Comparison of ENCODE assay signal across 10 cellular contexts in the genomic region with DNA sequence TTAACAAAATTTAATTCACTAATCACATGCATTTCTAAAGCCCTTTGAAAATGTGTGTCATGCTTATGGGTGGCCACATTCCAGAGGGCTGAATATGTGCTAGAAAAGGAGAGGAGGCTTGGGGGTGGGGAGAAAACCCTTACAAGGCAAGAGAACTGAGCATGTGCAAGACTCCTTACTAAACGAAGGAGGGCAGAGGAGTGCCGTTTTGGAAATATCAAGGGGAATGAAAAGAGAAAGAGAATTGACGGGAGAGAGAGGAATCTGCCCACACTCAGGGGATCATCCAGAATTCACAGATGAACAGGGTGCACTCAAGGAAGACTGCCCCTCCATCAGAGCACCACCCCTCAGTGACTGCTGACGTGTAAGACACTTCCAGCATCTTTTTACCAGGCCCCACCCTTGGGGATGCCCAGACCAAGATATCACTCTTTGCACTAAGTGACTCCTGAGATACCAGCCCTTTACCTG. TPM values are rescaled to one million over a fixed set of nuclear protein-coding genes. Genes with fewer than 3 reads are reported as not detected.
DNase-seq lines count a peak whose midpoint lies in the region; ATAC-seq, FAIRE-seq and TF ChIP-seq lines count a peak whose summit lies in the region.
"Had no signal": no experiment of that assay in that cellular context is flagged by ENCODE, and none has a peak within 500 bp of the region (broad histone marks: within the 10 kb centered on the region; RNA-seq: fewer than 3 reads in every experiment).

No MANE protein-coding gene starts in this region.

- in situ Hi-C loops in ACHN (cut with HindIII; ENCODE audit: low pct_ligation_motif_present, low pct_unique_long_range_greater_than_20kb, low sequenced_read_pairs) = no loop called here

- peaks cover 0 to 9% (median 4%) of the 10 kb centered on the region in 4 donors for H3K4me1 Mint-ChIP-seq in CD4-positive, alpha-beta memory T cell
- H3K4me1 Mint-ChIP-seq in stimulated activated effector memory CD8-positive, alpha-beta T cell treated with anti-CD3 and anti-CD28 coated beads, Interleukin-12 subunit alpha, Interleukin-12 subunit beta, amount 100 ng/mL, for 72 hours = peaks cover 6% of the 10 kb centered on the region

- no peak overlapping the region for H3K4me3 Mint-ChIP-seq in CD4-positive, alpha-beta memory T cell
- H3K4me3 Mint-ChIP-seq in stimulated activated effector memory CD8-positive, alpha-beta T cell treated with anti-CD3 and anti-CD28 coated beads, Interleukin-12 subunit alpha, Interleukin-12 subunit beta, amount 100 ng/mL, for 72 hours = no peak overlapping the region

- H3K27ac Mint-ChIP-seq in CD4-positive, alpha-beta memory T cell = no peak overlapping the region
- no peak overlapping the region for H3K27ac Mint-ChIP-seq in stimulated activated effector memory CD8-positive, alpha-beta T cell treated with anti-CD3 and anti-CD28 coated beads, Interleukin-12 subunit alpha, Interleukin-12 subunit beta, amount 100 ng/mL, for 72 hours

- intact Hi-C loops in mucosa of descending colon (cut with DNase I, micrococcal nuclease) = no loop called here
- intact Hi-C loops in CD4-positive, alpha-beta memory T cell (cut with micrococcal nuclease) = no loop called here

- ATAC-seq in mucosa of descending colon (peak; percentile 31), GM18502 (IDR thresholded peaks at IDR 0.05; ENCODE audit: poor library complexity, unreplicated experiment) (no peak), GM21737 (IDR thresholded peaks at IDR 0.05; ENCODE audit: unreplicated experiment) (no peak)
- ATAC-seq in stimulated activated effector memory CD8-positive, alpha-beta T cell treated with anti-CD3 and anti-CD28 coated beads, Interleukin-12 subunit alpha, Interleukin-12 subunit beta, amount 100 ng/mL, for 72 hours = no peak

- H3K9me3 ChIP-seq in MG63 (peaks cover 4% of the 10 kb centered on the region), mucosa of descending colon (no peaks in the 10 kb centered on the region)
- H3K9me3 ChIP-seq in CD4-positive, alpha-beta memory T cell (ENCODE audit: control insufficient read depth in 1 of 2, low read length in 2 of 2) = no peaks in the 10 kb centered on the region

- DNase-seq in ACHN (peak; percentile 97), MG63 (peak; percentile 94), mucosa of descending colon (peak in 1 of 3 donors; percentile 43)
- no peak for DNase-seq in CD4-positive, alpha-beta memory T cell
- DNase-seq in stimulated activated effector memory CD8-positive, alpha-beta T cell treated with anti-CD3 and anti-CD28 coated beads, Interleukin-12 subunit alpha, Interleukin-12 subunit beta, amount 100 ng/mL, for 72 hours (ENCODE audit: low spot score in 2 of 2) = no peak
- DNase-seq: GDM1 had no signal

- peak; percentile 39 for FAIRE-seq in endometrium (lab: Jason Lieb, UNC)
- FAIRE-seq: islet of Langerhans had no signal

- no peak for TF ChIP-seq CTCF in mucosa of descending colon (IDR thresholded peaks at IDR 0.05)

- no peaks in the 10 kb centered on the region for H3K36me3 Mint-ChIP-seq in CD4-positive, alpha-beta memory T cell
- H3K36me3 Mint-ChIP-seq in stimulated activated effector memory CD8-positive, alpha-beta T cell treated with anti-CD3 and anti-CD28 coated beads, Interleukin-12 subunit alpha, Interleukin-12 subunit beta, amount 100 ng/mL, for 72 hours = no peaks in the 10 kb centered on the region

- no peak overlapping the region for H3K27ac ChIP-seq in CD4-positive, alpha-beta memory T cell (ENCODE audit: low read depth, low read length)

- H3K9me3 Mint-ChIP-seq in CD4-positive, alpha-beta memory T cell = peaks cover 0 to 2% (median 0%) of the 10 kb centered on the region in 8 donors
- H3K9me3 Mint-ChIP-seq in stimulated activated effector memory CD8-positive, alpha-beta T cell treated with anti-CD3 and anti-CD28 coated beads, Interleukin-12 subunit alpha, Interleukin-12 subunit beta, amount 100 ng/mL, for 72 hours = no peaks in the 10 kb centered on the region

- CTCF ChIA-PET in CD4-positive, alpha-beta memory T cell (lab: Charles Lee; ENCODE audit: partially characterized antibody) = no interaction called here

- H3K4me1 ChIP-seq in mucosa of descending colon (ENCODE audit: low read depth) = no peaks in the 10 kb centered on the region
- H3K4me1 ChIP-seq in CD4-positive, alpha-beta memory T cell (ENCODE audit: insufficient read depth, low read length) = no peaks in the 10 kb centered on the region

- peaks cover under 1 to 4% of the 10 kb centered on the region in 2 donors for H3K27me3 Mint-ChIP-seq in CD4-positive, alpha-beta memory T cell

- H3K36me3 ChIP-seq in MG63 = no peaks in the 10 kb centered on the region; the same call in 1 of the 2 replicates
- H3K36me3 ChIP-seq in mucosa of descending colon (ENCODE audit: low read depth) = no peaks in the 10 kb centered on the region
- H3K36me3 ChIP-seq in CD4-positive, alpha-beta memory T cell (ENCODE audit: insufficient read depth, low read length) = no peaks in the 10 kb centered on the region

- POLR2A ChIA-PET in CD4-positive, alpha-beta memory T cell (lab: Charles Lee; ENCODE audit: partially characterized antibody) = no interaction called here

- H3K27me3 ChIP-seq in MG63 = no peaks in the 10 kb centered on the region
- no peaks in the 10 kb centered on the region for H3K27me3 ChIP-seq in CD4-positive, alpha-beta memory T cell (ENCODE audit: insufficient read depth, low read length)

- H3K4me3 ChIP-seq in MG63 (peak overlapping the region; percentile 32), mucosa of descending colon (no peak overlapping the region)
- H3K4me3 ChIP-seq in CD4-positive, alpha-beta memory T cell (ENCODE audit: low read length in 2 of 2) = no peak overlapping the region

RNA-seq across cellular contexts. Expression of gene TSC22D2, which starts 37.9 kb away (rescaled TPM):
- total RNA-seq in MG63 (2014; rRNA removed; shearing (Covaris generic); ENCODE audit: low replicate concordance) = 6.3 and 10.3 TPM in 2 replicates
- total RNA-seq in mucosa of descending colon = 10 to 100 TPM; 21.8 to 35.5 (median 31.3) TPM
- total RNA-seq in CD4-positive, alpha-beta memory T cell = 10 to 100 TPM; 25.3 to 25.7 TPM
- 10 to 100 TPM in 1 of 2 donors, 1 to 10 TPM in 1; 5.5 to 14.1 TPM for polyA plus RNA-seq in CD4-positive, alpha-beta memory T cell

Comparison
In these comparisons a context has a peak if more than half of its experiments do, and no peak if none do; other contexts are left out.
1. DNase-seq: peak in ACHN (single experiment) and MG63 (single experiment); none in CD4-positive, alpha-beta memory T cell (0 of 5) and stimulated activated effector memory CD8-positive, alpha-beta T cell treated with anti-CD3 and anti-CD28 coated beads, Interleukin-12 subunit alpha, Interleukin-12 subunit beta, amount 100 ng/mL, for 72 hours (0 of 2).